In the genomic region with DNA sequence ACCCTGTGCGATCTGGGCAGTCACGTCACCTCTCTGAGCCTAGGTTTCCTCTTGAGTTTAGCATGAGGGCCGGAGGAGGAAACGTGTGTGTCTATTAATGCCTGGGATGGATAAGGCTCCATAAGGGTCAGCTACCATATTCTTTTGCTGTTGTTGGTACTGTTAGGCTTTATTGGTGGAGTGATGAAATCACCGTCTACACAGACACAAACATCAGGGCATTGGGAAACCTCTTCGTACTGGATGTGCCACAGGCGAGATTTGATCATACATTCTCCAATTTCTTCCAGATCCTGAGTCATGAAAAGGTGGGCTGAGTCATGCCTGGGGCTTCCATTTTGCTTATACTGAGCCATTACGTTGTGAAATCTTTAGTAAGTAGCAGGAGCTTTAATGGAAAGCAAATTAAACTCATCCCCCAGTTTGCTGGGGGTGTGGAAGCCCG, we compare ENCODE assay signal across 9 cellular contexts. TPM values are rescaled to one million over a fixed set of nuclear protein-coding genes. Genes with fewer than 3 reads are reported as not detected.
DNase-seq lines count a peak whose midpoint lies in the region; ATAC-seq and TF ChIP-seq lines count a peak whose summit lies in the region.
"Had no signal": no experiment of that assay in that cellular context is flagged by ENCODE, and none has a peak within 500 bp of the region (broad histone marks: within the 10 kb centered on the region; RNA-seq: fewer than 3 reads in every experiment).

No MANE protein-coding gene starts in this region.

- H3F3A ChIP-seq in GM23338 (replicated peaks; ENCODE audit: low read depth): no peaks in the 10 kb centered on the region

- peak overlapping the region; percentile 59; the same call in 1 of the 2 replicates for H3K4me2 ChIP-seq in GM23338

- H3K4me1 ChIP-seq in GM23338 (ENCODE audit: insufficient read depth) (peaks cover 23% of the 10 kb centered on the region), RWPE2 (ENCODE audit: insufficient read depth, poor library complexity, severe bottlenecking) (peaks cover 48% of the 10 kb centered on the region)

- no peaks in the 10 kb centered on the region for H3K36me3 ChIP-seq in GM23338 (ENCODE audit: insufficient read depth)
- H3K36me3 ChIP-seq in RWPE2 (ENCODE audit: low read depth): no peaks in the 10 kb centered on the region

- peak overlapping the region; percentile 88 for H2AFZ ChIP-seq in GM23338

- H3K4me1 Mint-ChIP-seq in GM23338: peaks cover 27% of the 10 kb centered on the region
- no peaks in the 10 kb centered on the region for H3K4me1 Mint-ChIP-seq in activated naive CD4-positive, alpha-beta T cell treated with anti-CD3 and anti-CD28 coated beads for 36 hours (ENCODE audit: low read depth)
- peaks cover 36% of the 10 kb centered on the region for H3K4me1 Mint-ChIP-seq in WTC11

- H3K4me3 Mint-ChIP-seq in GM23338 (no peak overlapping the region), WTC11 (no peak overlapping the region)
- no peak overlapping the region for H3K4me3 Mint-ChIP-seq in activated naive CD4-positive, alpha-beta T cell treated with anti-CD3 and anti-CD28 coated beads for 36 hours

- H3K27me3 ChIP-seq in GM23338 (ENCODE audit: insufficient read depth): no peaks in the 10 kb centered on the region
- H3K27me3 ChIP-seq in RWPE2 (ENCODE audit: insufficient read depth, poor library complexity, severe bottlenecking): no peaks in the 10 kb centered on the region

- no peak overlapping the region for H3K4me3 ChIP-seq in GM23338
- no peak overlapping the region for H3K4me3 ChIP-seq in RWPE2 (ENCODE audit: severe bottlenecking)
- H3K4me3 ChIP-seq in skeletal muscle cell (ENCODE audit: low read depth, low read length): no peak overlapping the region

- H3K9me3 Mint-ChIP-seq in GM23338 (no peaks in the 10 kb centered on the region), WTC11 (no peaks in the 10 kb centered on the region)
- H3K9me3 Mint-ChIP-seq in activated naive CD4-positive, alpha-beta T cell treated with anti-CD3 and anti-CD28 coated beads for 36 hours: no peaks in the 10 kb centered on the region

- H3K9me3 ChIP-seq in RWPE2 (ENCODE audit: severe bottlenecking): no peaks in the 10 kb centered on the region

- H3K27ac Mint-ChIP-seq in GM23338 (no peak overlapping the region; the same call in 1 of the 2 replicates), WTC11 (no peak overlapping the region)
- H3K27ac Mint-ChIP-seq in activated naive CD4-positive, alpha-beta T cell treated with anti-CD3 and anti-CD28 coated beads for 36 hours: no peak overlapping the region

- TF ChIP-seq CTCF in GM23338 (conservative IDR thresholded peaks at IDR 0.05; ENCODE audit: low read depth in 2 of 2) (no peak), RWPE2 (IDR thresholded peaks at IDR 0.05; ENCODE audit: poor library complexity, severe bottlenecking) (no peak), WTC11 (IDR thresholded peaks at IDR 0.05) (no peak)

- CTCF ChIA-PET in activated naive CD4-positive, alpha-beta T cell treated with anti-CD3 and anti-CD28 coated beads for 36 hours (lab: Charles Lee): no interaction called here
- CTCF ChIA-PET in WTC11 (lab: Charles Lee): interaction anchor here (0.9 to 2.0 kb wide), 4 partner anchors 14 to 96 kb away, joined by 3 to 8 read pairs (median 5); no protein-coding TSS in a partner anchor

- H3K36me3 Mint-ChIP-seq in GM23338 (ENCODE audit: low read depth) (no peaks in the 10 kb centered on the region), WTC11 (no peaks in the 10 kb centered on the region)
- no peaks in the 10 kb centered on the region for H3K36me3 Mint-ChIP-seq in activated naive CD4-positive, alpha-beta T cell treated with anti-CD3 and anti-CD28 coated beads for 36 hours (ENCODE audit: low read depth)

- no peak for DNase-seq in GM23338 (ENCODE audit: low spot score)
- peak; percentile 79 for DNase-seq in RWPE2 (ENCODE audit: low spot score)
- peak; percentile 96 for DNase-seq in fibroblast of the conjunctiva (ENCODE audit: low read depth)
- DNase-seq in skeletal muscle cell (ENCODE audit: low read depth): peak; percentile 96
- DNase-seq in cerebellar cortex (ENCODE audit: low spot score): no peak
- no peak for DNase-seq in activated naive CD4-positive, alpha-beta T cell treated with anti-CD3 and anti-CD28 coated beads for 36 hours
- no peak for DNase-seq in iPS-NIHi7 (ENCODE audit: extremely low spot score)
- no peak for DNase-seq in WTC11 (ENCODE audit: low spot score)
- DNase-seq: NCI-H524 had no signal

- no peaks in the 10 kb centered on the region for H3K79me2 ChIP-seq in GM23338 (replicated peaks; ENCODE audit: insufficient read depth)

- no peaks in the 10 kb centered on the region for H4K20me1 ChIP-seq in GM23338 (replicated peaks; ENCODE audit: insufficient read depth)

- H3K27me3 Mint-ChIP-seq in GM23338 (ENCODE audit: insufficient read depth, low read depth, poor library complexity): peaks cover 4% of the 10 kb centered on the region
- H3K27me3 Mint-ChIP-seq in activated naive CD4-positive, alpha-beta T cell treated with anti-CD3 and anti-CD28 coated beads for 36 hours (ENCODE audit: low read depth): peaks cover 4% of the 10 kb centered on the region
- H3K27me3 Mint-ChIP-seq in WTC11 (ENCODE audit: low read depth): peaks cover 12% of the 10 kb centered on the region

- H3K9me2 ChIP-seq in GM23338 (ENCODE audit: insufficient read depth): 0 out of 2 replicates have a peak, but pooled peaks cover 2% of the 10 kb centered on the region

- POLR2A ChIA-PET in WTC11 (lab: Charles Lee): no interaction called here

- intact Hi-C loops in activated naive CD4-positive, alpha-beta T cell treated with anti-CD3 and anti-CD28 coated beads for 36 hours (cut with micrococcal nuclease): no loop called here

- H3K27ac ChIP-seq in GM23338 (ENCODE audit: low read depth) (peak overlapping the region; percentile 47; the same call in 1 of the 2 replicates), RWPE2 (ENCODE audit: poor library complexity, severe bottlenecking) (peak overlapping the region; percentile 99)

- no peak for ATAC-seq in GM23338
- peak; percentile 65 for ATAC-seq in RWPE2 (ENCODE audit: low read depth)
- ATAC-seq in WTC11: no peak

TF ChIP-seq in WTC11, 78 proteins besides CTCF, POLR2A, EP300 and RAD21 (continues in another document):
- TF ChIP-seq, protein P1, sequence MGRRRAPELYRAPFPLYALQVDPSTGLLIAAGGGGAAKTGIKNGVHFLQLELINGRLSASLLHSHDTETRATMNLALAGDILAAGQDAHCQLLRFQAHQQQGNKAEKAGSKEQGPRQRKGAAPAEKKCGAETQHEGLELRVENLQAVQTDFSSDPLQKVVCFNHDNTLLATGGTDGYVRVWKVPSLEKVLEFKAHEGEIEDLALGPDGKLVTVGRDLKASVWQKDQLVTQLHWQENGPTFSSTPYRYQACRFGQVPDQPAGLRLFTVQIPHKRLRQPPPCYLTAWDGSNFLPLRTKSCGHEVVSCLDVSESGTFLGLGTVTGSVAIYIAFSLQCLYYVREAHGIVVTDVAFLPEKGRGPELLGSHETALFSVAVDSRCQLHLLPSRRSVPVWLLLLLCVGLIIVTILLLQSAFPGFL (CRISPR knock-in tag; IDR thresholded peaks at IDR 0.05; ENCODE audit: borderline replicate concordance): no peak
- TF ChIP-seq FOXK1 (CRISPR knock-in tag; IDR thresholded peaks at IDR 0.05) (no peak), GABPB1 (CRISPR knock-in tag; IDR thresholded peaks at IDR 0.05) (no peak), ETV6 (CRISPR knock-in tag; IDR thresholded peaks at IDR 0.05) (no peak), ZBTB21 (CRISPR knock-in tag; IDR thresholded peaks at IDR 0.05; ENCODE audit: borderline replicate concordance) (no peak), CREM (CRISPR knock-in tag; IDR thresholded peaks at IDR 0.05) (no peak)
- TF ChIP-seq, protein P2, sequence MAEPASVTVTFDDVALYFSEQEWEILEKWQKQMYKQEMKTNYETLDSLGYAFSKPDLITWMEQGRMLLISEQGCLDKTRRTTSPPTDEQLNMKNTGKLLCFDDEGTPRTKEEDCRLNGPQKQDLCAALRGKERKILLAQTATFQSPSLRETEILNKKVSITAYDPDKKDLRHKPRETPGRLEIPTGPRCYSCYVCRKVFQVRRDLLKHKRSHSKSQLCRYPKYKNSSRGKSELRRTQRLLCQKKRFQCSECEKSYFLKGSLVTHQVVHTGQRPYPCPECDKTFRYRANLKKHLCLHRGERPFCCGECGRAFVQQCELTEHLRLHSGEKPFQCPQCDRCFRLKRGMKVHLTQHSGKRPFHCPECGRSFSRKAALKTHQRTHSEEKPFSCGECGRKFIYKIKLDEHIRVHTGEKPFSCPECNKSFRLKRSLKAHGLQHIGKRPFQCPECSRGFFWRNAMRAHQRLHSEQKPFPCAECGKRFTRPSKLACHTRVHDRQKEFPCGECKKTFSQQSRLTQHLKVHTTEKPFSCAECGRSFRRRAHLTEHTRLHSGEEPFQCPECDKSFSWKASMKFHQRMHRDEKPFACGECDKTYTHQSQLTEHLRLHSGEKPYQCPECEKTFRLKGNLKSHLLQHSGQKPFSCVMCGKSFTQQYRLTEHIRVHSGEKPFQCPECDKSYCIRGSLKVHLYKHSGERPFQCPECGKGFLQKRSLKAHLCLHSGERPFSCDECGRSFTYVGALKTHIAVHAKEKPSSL (CRISPR knock-in tag; conservative IDR thresholded peaks at IDR 0.05): no peak
- TF ChIP-seq, protein P3, sequence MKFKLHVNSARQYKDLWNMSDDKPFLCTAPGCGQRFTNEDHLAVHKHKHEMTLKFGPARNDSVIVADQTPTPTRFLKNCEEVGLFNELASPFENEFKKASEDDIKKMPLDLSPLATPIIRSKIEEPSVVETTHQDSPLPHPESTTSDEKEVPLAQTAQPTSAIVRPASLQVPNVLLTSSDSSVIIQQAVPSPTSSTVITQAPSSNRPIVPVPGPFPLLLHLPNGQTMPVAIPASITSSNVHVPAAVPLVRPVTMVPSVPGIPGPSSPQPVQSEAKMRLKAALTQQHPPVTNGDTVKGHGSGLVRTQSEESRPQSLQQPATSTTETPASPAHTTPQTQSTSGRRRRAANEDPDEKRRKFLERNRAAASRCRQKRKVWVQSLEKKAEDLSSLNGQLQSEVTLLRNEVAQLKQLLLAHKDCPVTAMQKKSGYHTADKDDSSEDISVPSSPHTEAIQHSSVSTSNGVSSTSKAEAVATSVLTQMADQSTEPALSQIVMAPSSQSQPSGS (CRISPR knock-in tag; IDR thresholded peaks at IDR 0.05; ENCODE audit: borderline replicate concordance, low read depth): no peak
- TF ChIP-seq, protein P4, sequence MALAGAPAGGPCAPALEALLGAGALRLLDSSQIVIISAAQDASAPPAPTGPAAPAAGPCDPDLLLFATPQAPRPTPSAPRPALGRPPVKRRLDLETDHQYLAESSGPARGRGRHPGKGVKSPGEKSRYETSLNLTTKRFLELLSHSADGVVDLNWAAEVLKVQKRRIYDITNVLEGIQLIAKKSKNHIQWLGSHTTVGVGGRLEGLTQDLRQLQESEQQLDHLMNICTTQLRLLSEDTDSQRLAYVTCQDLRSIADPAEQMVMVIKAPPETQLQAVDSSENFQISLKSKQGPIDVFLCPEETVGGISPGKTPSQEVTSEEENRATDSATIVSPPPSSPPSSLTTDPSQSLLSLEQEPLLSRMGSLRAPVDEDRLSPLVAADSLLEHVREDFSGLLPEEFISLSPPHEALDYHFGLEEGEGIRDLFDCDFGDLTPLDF (CRISPR knock-in tag; IDR thresholded peaks at IDR 0.05): no peak

RNA-seq across cellular contexts. Expression of a gene that starts 24.9 kb away (rescaled TPM):
- total RNA-seq in GM23338 (2014; rRNA removed; shearing (Covaris generic)): 0.93 and 1.1 TPM in 2 replicates
- polyA plus RNA-seq in GM23338 (2016; fragmentation: Nextera tagmentation; extraction: Ambion mirVana): 0.78 and 1.4 TPM in 2 replicates
- under 1 TPM; 0.26 to 0.52 TPM for total RNA-seq in activated naive CD4-positive, alpha-beta T cell treated with anti-CD3 and anti-CD28 coated beads for 36 hours
- total RNA-seq in WTC11 (2021): 1.5 to 3.0 TPM (median 2.5 TPM) in 3 replicates

Comparison
In these comparisons a context has a peak if more than half of its experiments do, and no peak if none do; other contexts are left out.
1. DNase-seq: peak in RWPE2 (single experiment), fibroblast of the conjunctiva (single experiment) and skeletal muscle cell (single experiment); none in GM23338 (single experiment), cerebellar cortex (single experiment), activated naive CD4-positive, alpha-beta T cell treated with anti-CD3 and anti-CD28 coated beads for 36 hours (single experiment), iPS-NIHi7 (single experiment) and WTC11 (single experiment).